In the genomic region with DNA sequence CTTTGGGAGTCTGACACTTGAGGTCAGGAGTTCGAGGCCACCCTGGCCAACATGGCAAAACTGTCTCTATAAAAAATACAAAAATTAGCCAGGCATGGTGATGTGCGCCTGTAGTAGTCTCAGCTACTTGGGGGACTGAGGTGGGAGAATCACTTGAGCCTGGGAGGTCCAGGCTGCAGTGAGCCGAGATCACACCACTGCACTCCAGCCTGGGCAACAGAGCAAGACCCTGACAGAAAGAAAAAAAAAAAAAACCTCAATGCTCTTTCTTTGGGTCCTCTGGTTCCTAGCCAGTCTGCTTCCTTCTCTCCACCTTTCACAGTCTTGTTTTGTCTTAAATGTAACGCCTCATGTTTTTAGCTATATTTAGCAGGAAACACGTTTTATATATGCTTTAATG, we compare ENCODE assay signal across 15 cellular contexts. TPM values are rescaled to one million over a fixed set of nuclear protein-coding genes. Genes with fewer than 3 reads are reported as not detected.
A peak's percentile ranks its signal among the peaks of the same experiment; 100 is the strongest.
DNase-seq lines count a peak whose midpoint lies in the region; ATAC-seq, FAIRE-seq and TF ChIP-seq lines count a peak whose summit lies in the region.
"Had no signal": no experiment of that assay in that cellular context is flagged by ENCODE, and none has a peak within 500 bp of the region (broad histone marks: within the 10 kb centered on the region; RNA-seq: fewer than 3 reads in every experiment).

No MANE protein-coding gene starts in this region.

- no peaks in the 10 kb centered on the region for H3K27me3 Mint-ChIP-seq in activated T-helper 17 cell treated with anti-CD3 and anti-CD28 coated beads, Interleukin-2, amount 50 U/mL, for 72 hours
- no peaks in the 10 kb centered on the region for H3K27me3 Mint-ChIP-seq in memory B cell
- H3K27me3 Mint-ChIP-seq in type B pancreatic cell: no peaks in the 10 kb centered on the region
- H3K27me3 Mint-ChIP-seq: central memory CD8-positive, alpha-beta T cell had no signal

- no peak overlapping the region for H3K27ac Mint-ChIP-seq in activated T-helper 17 cell treated with anti-CD3 and anti-CD28 coated beads, Interleukin-2, amount 50 U/mL, for 72 hours
- peak overlapping the region; percentile 36 for H3K27ac Mint-ChIP-seq in memory B cell
- peak overlapping the region; percentile 81 for H3K27ac Mint-ChIP-seq in type B pancreatic cell

- TF ChIP-seq CTCF in HepG2 (CRISPR knock-in tag; IDR thresholded peaks at IDR 0.05) (no peak), right lobe of liver (IDR thresholded peaks at IDR 0.05) (no peak), type B pancreatic cell (conservative IDR thresholded peaks at IDR 0.05) (no peak)

- H3K27ac ChIP-seq in HepG2 (ENCODE audit: extremely low read length, insufficient read depth, low read length) (peak overlapping the region; percentile 44), right lobe of liver (no peak overlapping the region)

- no peak for TF ChIP-seq POLR2A in HepG2 (IDR thresholded peaks at IDR 0.05; ENCODE audit: insufficient read depth in 1 of 2, low read depth in 2 of 2, low read length in 2 of 2)
- no peak for TF ChIP-seq POLR2A in right lobe of liver (IDR thresholded peaks at IDR 0.05)
- TF ChIP-seq POLR2A in GM12892 (IDR thresholded peaks at IDR 0.05; ENCODE audit: low read depth, low read length): no peak

- TF ChIP-seq EP300 in HepG2 (IDR thresholded peaks at IDR 0.05; ENCODE audit: low read depth in 2 of 2, low read length in 2 of 2): no peak
- no peak for TF ChIP-seq EP300 in HepG2 (CRISPR knock-in tag; IDR thresholded peaks at IDR 0.05; ENCODE audit: borderline replicate concordance)

- H3K4me3 Mint-ChIP-seq in activated T-helper 17 cell treated with anti-CD3 and anti-CD28 coated beads, Interleukin-2, amount 50 U/mL, for 72 hours: peak overlapping the region; percentile 19
- no peak overlapping the region for H3K4me3 Mint-ChIP-seq in memory B cell
- no peak overlapping the region for H3K4me3 Mint-ChIP-seq in type B pancreatic cell

- peaks cover 59% of the 10 kb centered on the region for H3K4me1 Mint-ChIP-seq in activated T-helper 17 cell treated with anti-CD3 and anti-CD28 coated beads, Interleukin-2, amount 50 U/mL, for 72 hours
- H3K4me1 Mint-ChIP-seq in memory B cell (peaks cover 39% of the 10 kb centered on the region), type B pancreatic cell (ENCODE audit: unreplicated experiment) (peaks cover 40% of the 10 kb centered on the region)

- TF ChIP-seq RAD21 in HepG2 (CRISPR knock-in tag; IDR thresholded peaks at IDR 0.05): no peak

- no peak for ATAC-seq in HepG2
- no peak for ATAC-seq in right lobe of liver
- no peak for ATAC-seq in activated T-helper 17 cell treated with anti-CD3 and anti-CD28 coated beads, Interleukin-2, amount 50 U/mL, for 72 hours (replicated peaks)
- ATAC-seq in memory B cell (ENCODE audit: low read depth): no peak
- no peak for ATAC-seq in HG02759 (IDR thresholded peaks at IDR 0.05; ENCODE audit: unreplicated experiment)

- intact Hi-C loops in HepG2 (cut with micrococcal nuclease; ENCODE audit: unreplicated experiment) (no loop called here), right lobe of liver (cut with DNase I) (no loop called here), posterior cingulate gyrus (cut with DNase I) (no loop called here)

- peak overlapping the region; percentile 51 for H3K4me2 ChIP-seq in HepG2 (ENCODE audit: low read depth, low read length)

- FAIRE-seq in HepG2 (lab: Jason Lieb, UNC) (no peak), GM12892 (lab: Jason Lieb, UNC) (no peak)
- FAIRE-seq: TTC549 had no signal

- in situ Hi-C loops in HepG2 (cut with HindIII; ENCODE audit: extremely low pct_ligation_motif_present, low pct_unique_long_range_greater_than_20kb): no loop called here

- H3K9me3 Mint-ChIP-seq in activated T-helper 17 cell treated with anti-CD3 and anti-CD28 coated beads, Interleukin-2, amount 50 U/mL, for 72 hours: no peaks in the 10 kb centered on the region
- no peaks in the 10 kb centered on the region for H3K9me3 Mint-ChIP-seq in memory B cell
- peaks cover 4% of the 10 kb centered on the region for H3K9me3 Mint-ChIP-seq in type B pancreatic cell
- H3K9me3 Mint-ChIP-seq: central memory CD8-positive, alpha-beta T cell had no signal

- no peaks in the 10 kb centered on the region for H3K27me3 ChIP-seq in HepG2 (ENCODE audit: control insufficient read depth in 1 of 2, insufficient read depth in 2 of 2, low read length in 2 of 2)
- H3K27me3 ChIP-seq in right lobe of liver: no peaks in the 10 kb centered on the region

- peaks cover 78% of the 10 kb centered on the region for H3K79me2 ChIP-seq in HepG2 (ENCODE audit: insufficient read depth, low read length)

- BruUV-seq in HepG2 (replicated peaks; lab: Mats Ljungman, UMichigan): no TSS peak

- peaks cover 6% of the 10 kb centered on the region; the same call in 1 of the 2 replicates for H4K20me1 ChIP-seq in HepG2 (ENCODE audit: insufficient read depth, low read length)

- H2AFZ ChIP-seq in HepG2 (ENCODE audit: low read length): no peak overlapping the region

- H3K36me3 Mint-ChIP-seq in activated T-helper 17 cell treated with anti-CD3 and anti-CD28 coated beads, Interleukin-2, amount 50 U/mL, for 72 hours (ENCODE audit: low read depth): peaks cover 42% of the 10 kb centered on the region
- H3K36me3 Mint-ChIP-seq in memory B cell: peaks cover 7% of the 10 kb centered on the region
- peaks cover 15% of the 10 kb centered on the region for H3K36me3 Mint-ChIP-seq in type B pancreatic cell

- H3K9me3 ChIP-seq in HepG2 (ENCODE audit: low read length): no peaks in the 10 kb centered on the region
- no peaks in the 10 kb centered on the region for H3K9me3 ChIP-seq in right lobe of liver
- H3K9me3 ChIP-seq: HAP-1 had no signal

- no peak overlapping the region for H3K9ac ChIP-seq in HepG2 (ENCODE audit: insufficient read depth, low read depth, low read length)

- CTCF ChIA-PET in HepG2 (lab: Yijun Ruan, JAX; ENCODE audit: low intra/inter-chr PET ratio, low total read pairs): no interaction called here

- WGBS in HepG2 (ENCODE audit: low lambda C conversion rate): 96% methylated on average over 5 of the region's 5 CpGs
- WGBS in right lobe of liver (ENCODE audit: insufficient coverage, low coverage, low lambda C conversion rate, missing lambda C conversion rate): 86% methylated on average over 5 of the region's 5 CpGs

- peaks cover 23% of the 10 kb centered on the region for H3K4me1 ChIP-seq in HepG2 (ENCODE audit: insufficient read depth, low read length)
- H3K4me1 ChIP-seq in right lobe of liver: no peaks in the 10 kb centered on the region

- POLR2A ChIA-PET in HepG2 (lab: Yijun Ruan, JAX): no interaction called here

- H3K4me3 ChIP-seq in HepG2 (replicated peaks in 1 of 3; ENCODE audit: insufficient read depth in 1 of 3, low read depth in 2 of 3, low read length in 3 of 3): no peak overlapping the region
- H3K4me3 ChIP-seq in right lobe of liver: no peak overlapping the region
- H3K4me3 ChIP-seq: HAP-1 had no signal

- DNase-seq in HepG2 (ENCODE audit: low spot score) (no peak), right lobe of liver (no peak), memory B cell (ENCODE audit: low spot score in 2 of 2) (no peak), type B pancreatic cell (ENCODE audit: extremely low spot score, unreplicated experiment) (no peak), posterior cingulate gyrus (no peak), GM12892 (ENCODE audit: insufficient read length) (no peak)
- DNase-seq: DMS153; NCI-H2227 treated with DMSO at 0.1 percent for 48 hours; NK-92 treated with Interleukin-12 subunit alpha and Interleukin-12 subunit beta, amount 100 ng/mL, for 24 hours; SIG-M5 had no signal

- 0 out of 5 replicates have a peak, but pooled peaks cover 0 to 5% of the 10 kb centered on the region in 2 experiments for H3K36me3 ChIP-seq in HepG2 (replicated peaks in 1 of 2; ENCODE audit: control insufficient read depth in 1 of 2, insufficient read depth in 2 of 2, low read length in 2 of 2)
- H3K36me3 ChIP-seq in right lobe of liver: no peaks in the 10 kb centered on the region
- H3K36me3 ChIP-seq: HAP-1 had no signal

RNA-seq across cellular contexts. Expression of a gene that starts 9.4 kb away (rescaled TPM):
- 25.4 and 28.1 TPM in 2 replicates for total RNA-seq in HepG2 (2016; rRNA removed; fragmentation: Illumina TruSeq; extraction: Trizol)
- total RNA-seq in HepG2 (2016; cell fraction: cytosol; rRNA removed; fragmentation: Illumina TruSeq; extraction: Trizol; ENCODE audit: low read depth): 6.3 and 7.6 TPM in 2 replicates
- 21.2 and 24.9 TPM in 2 replicates for total RNA-seq in HepG2 (2016; cell fraction: insoluble cytoplasmic fraction; rRNA removed; fragmentation: Illumina TruSeq; extraction: Trizol)
- total RNA-seq in HepG2 (2016; cell fraction: membrane; rRNA removed; fragmentation: Illumina TruSeq; extraction: Trizol): 6.7 and 7.3 TPM in 2 replicates
- total RNA-seq in HepG2 (2016; cell fraction: nucleus; rRNA removed; fragmentation: Illumina TruSeq; extraction: Trizol): 19.2 and 20.7 TPM in 2 replicates
- polyA plus RNA-seq in HepG2 (2011; rRNA removed): 17.4 and 19.9 TPM in 2 replicates
- 19.4 and 21.4 TPM in 2 replicates for polyA plus RNA-seq in HepG2 (2011; cell fraction: cytosol; rRNA removed)
- polyA plus RNA-seq in HepG2 (2011; cell fraction: nucleus; rRNA removed): 31.0 and 32.6 TPM in 2 replicates
- 17.8 and 24.0 TPM in 2 replicates for polyA plus RNA-seq in HepG2 (2012)
- polyA plus RNA-seq in HepG2 (2016; cell fraction: cytosol; fragmentation: Illumina TruSeq; extraction: Trizol; ENCODE audit: low read depth): 1.4 and 1.7 TPM in 2 replicates
- 16.1 and 22.3 TPM in 2 replicates for polyA plus RNA-seq in HepG2 (2016; cell fraction: insoluble cytoplasmic fraction; fragmentation: Illumina TruSeq; extraction: Trizol; ENCODE audit: low read depth)
- polyA plus RNA-seq in HepG2 (2016; cell fraction: membrane; fragmentation: Illumina TruSeq; extraction: Trizol; ENCODE audit: low read depth): 2.9 and 3.9 TPM in 2 replicates
- 18.6 and 20.7 TPM in 2 replicates for polyA plus RNA-seq in HepG2 (2016; cell fraction: nucleus; fragmentation: Illumina TruSeq; extraction: Trizol; ENCODE audit: insufficient read depth, low read depth)
- 69.1 and 136 TPM in 2 replicates for polyA minus RNA-seq in HepG2 (2011; rRNA and poly(A)+ RNA removed; ENCODE audit: low replicate concordance)
- 32.5 and 32.6 TPM in 2 replicates for polyA minus RNA-seq in HepG2 (2011; cell fraction: cytosol; rRNA and poly(A)+ RNA removed)
- 23.3 and 31.3 TPM in 2 replicates for polyA minus RNA-seq in HepG2 (2011; cell fraction: nucleus; rRNA and poly(A)+ RNA removed)
- total RNA-seq in right lobe of liver: 10 to 100 TPM; 46.6 to 63.2 (median 55.8) TPM
- 100 to 1,000 TPM in 1 of 2 donors, 10 to 100 TPM in 1; 77.6 to 128 TPM for total RNA-seq in activated T-helper 17 cell treated with anti-CD3 and anti-CD28 coated beads, Interleukin-2, amount 50 U/mL, for 72 hours
- total RNA-seq in type B pancreatic cell (ENCODE audit: low replicate concordance): 92.8 and 122 TPM in 2 replicates
- polyA plus RNA-seq in GM12892 (2012; ENCODE audit: missing spikeins): 37.3 TPM

RNA-seq across cellular contexts. Expression of a gene that starts 33.8 kb away (rescaled TPM):
- total RNA-seq in HepG2 (2016; rRNA removed; fragmentation: Illumina TruSeq; extraction: Trizol): 39.2 and 81.4 TPM in 2 replicates
- 13.7 and 14.2 TPM in 2 replicates for total RNA-seq in HepG2 (2016; cell fraction: cytosol; rRNA removed; fragmentation: Illumina TruSeq; extraction: Trizol; ENCODE audit: low read depth)
- total RNA-seq in HepG2 (2016; cell fraction: insoluble cytoplasmic fraction; rRNA removed; fragmentation: Illumina TruSeq; extraction: Trizol): 42.8 and 80.9 TPM in 2 replicates
- total RNA-seq in HepG2 (2016; cell fraction: membrane; rRNA removed; fragmentation: Illumina TruSeq; extraction: Trizol): 36.3 and 40.4 TPM in 2 replicates
- total RNA-seq in HepG2 (2016; cell fraction: nucleus; rRNA removed; fragmentation: Illumina TruSeq; extraction: Trizol): 71.9 and 87.9 TPM in 2 replicates
- polyA plus RNA-seq in HepG2 (2011; rRNA removed): 109 and 113 TPM in 2 replicates
- 120 and 141 TPM in 2 replicates for polyA plus RNA-seq in HepG2 (2011; cell fraction: cytosol; rRNA removed)
- polyA plus RNA-seq in HepG2 (2011; cell fraction: nucleus; rRNA removed): 144 and 146 TPM in 2 replicates
- 68.1 and 72.3 TPM in 2 replicates for polyA plus RNA-seq in HepG2 (2012)
- polyA plus RNA-seq in HepG2 (2016; cell fraction: cytosol; fragmentation: Illumina TruSeq; extraction: Trizol; ENCODE audit: low read depth): 11.1 and 15.6 TPM in 2 replicates
- polyA plus RNA-seq in HepG2 (2016; cell fraction: insoluble cytoplasmic fraction; fragmentation: Illumina TruSeq; extraction: Trizol; ENCODE audit: low read depth): 38.9 and 40.8 TPM in 2 replicates
- 25.9 and 27.2 TPM in 2 replicates for polyA plus RNA-seq in HepG2 (2016; cell fraction: membrane; fragmentation: Illumina TruSeq; extraction: Trizol; ENCODE audit: low read depth)
- polyA plus RNA-seq in HepG2 (2016; cell fraction: nucleus; fragmentation: Illumina TruSeq; extraction: Trizol; ENCODE audit: insufficient read depth, low read depth): 141 and 156 TPM in 2 replicates
- 175 and 196 TPM in 2 replicates for polyA minus RNA-seq in HepG2 (2011; rRNA and poly(A)+ RNA removed; ENCODE audit: low replicate concordance)
- polyA minus RNA-seq in HepG2 (2011; cell fraction: cytosol; rRNA and poly(A)+ RNA removed): 60.9 and 63.0 TPM in 2 replicates
- 51.1 and 68.9 TPM in 2 replicates for polyA minus RNA-seq in HepG2 (2011; cell fraction: nucleus; rRNA and poly(A)+ RNA removed)
- total RNA-seq in right lobe of liver: 10 to 100 TPM; 32.5 to 91.1 (median 41.7) TPM
- 100 to 1,000 TPM in 1 of 2 donors, 10 to 100 TPM in 1; 78.2 to 103 TPM for total RNA-seq in activated T-helper 17 cell treated with anti-CD3 and anti-CD28 coated beads, Interleukin-2, amount 50 U/mL, for 72 hours
- 92.8 and 97.1 TPM in 2 replicates for total RNA-seq in type B pancreatic cell (ENCODE audit: low replicate concordance)
- 40.7 TPM for polyA plus RNA-seq in GM12892 (2012; ENCODE audit: missing spikeins)

RNA-seq across cellular contexts. Expression of a gene that starts 42.1 kb away (rescaled TPM):
- total RNA-seq in HepG2 (2016; rRNA removed; fragmentation: Illumina TruSeq; extraction: Trizol): 105 and 120 TPM in 2 replicates
- 15.2 and 16.6 TPM in 2 replicates for total RNA-seq in HepG2 (2016; cell fraction: cytosol; rRNA removed; fragmentation: Illumina TruSeq; extraction: Trizol; ENCODE audit: low read depth)
- total RNA-seq in HepG2 (2016; cell fraction: insoluble cytoplasmic fraction; rRNA removed; fragmentation: Illumina TruSeq; extraction: Trizol): 109 and 123 TPM in 2 replicates
- 29.3 and 30.6 TPM in 2 replicates for total RNA-seq in HepG2 (2016; cell fraction: membrane; rRNA removed; fragmentation: Illumina TruSeq; extraction: Trizol)
- total RNA-seq in HepG2 (2016; cell fraction: nucleus; rRNA removed; fragmentation: Illumina TruSeq; extraction: Trizol): 97.6 and 120 TPM in 2 replicates
- polyA plus RNA-seq in HepG2 (2011; rRNA removed): 82.6 and 106 TPM in 2 replicates
- 53.6 and 58.7 TPM in 2 replicates for polyA plus RNA-seq in HepG2 (2011; cell fraction: cytosol; rRNA removed)
- 231 and 242 TPM in 2 replicates for polyA plus RNA-seq in HepG2 (2011; cell fraction: nucleus; rRNA removed)
- 45.8 and 68.4 TPM in 2 replicates for polyA plus RNA-seq in HepG2 (2012)
- 11.3 and 12.0 TPM in 2 replicates for polyA plus RNA-seq in HepG2 (2016; cell fraction: cytosol; fragmentation: Illumina TruSeq; extraction: Trizol; ENCODE audit: low read depth)
- 83.4 and 100 TPM in 2 replicates for polyA plus RNA-seq in HepG2 (2016; cell fraction: insoluble cytoplasmic fraction; fragmentation: Illumina TruSeq; extraction: Trizol; ENCODE audit: low read depth)
- 18.2 and 23.9 TPM in 2 replicates for polyA plus RNA-seq in HepG2 (2016; cell fraction: membrane; fragmentation: Illumina TruSeq; extraction: Trizol; ENCODE audit: low read depth)
- 214 and 219 TPM in 2 replicates for polyA plus RNA-seq in HepG2 (2016; cell fraction: nucleus; fragmentation: Illumina TruSeq; extraction: Trizol; ENCODE audit: insufficient read depth, low read depth)
- 168 and 202 TPM in 2 replicates for polyA minus RNA-seq in HepG2 (2011; rRNA and poly(A)+ RNA removed; ENCODE audit: low replicate concordance)
- 27.9 and 30.7 TPM in 2 replicates for polyA minus RNA-seq in HepG2 (2011; cell fraction: cytosol; rRNA and poly(A)+ RNA removed)
- polyA minus RNA-seq in HepG2 (2011; cell fraction: nucleus; rRNA and poly(A)+ RNA removed): 96.8 and 111 TPM in 2 replicates
- 10 to 100 TPM; 31.8 to 42.2 (median 36.5) TPM for total RNA-seq in right lobe of liver
- total RNA-seq in activated T-helper 17 cell treated with anti-CD3 and anti-CD28 coated beads, Interleukin-2, amount 50 U/mL, for 72 hours: 100 to 1,000 TPM in 1 of 2 donors, 10 to 100 TPM in 1; 80.2 to 110 TPM
- total RNA-seq in type B pancreatic cell (ENCODE audit: low replicate concordance): 86.5 and 100 TPM in 2 replicates
- polyA plus RNA-seq in GM12892 (2012; ENCODE audit: missing spikeins): 57.8 TPM
